16 cellular contexts compared by ENCODE assay signal in the genomic region with DNA sequence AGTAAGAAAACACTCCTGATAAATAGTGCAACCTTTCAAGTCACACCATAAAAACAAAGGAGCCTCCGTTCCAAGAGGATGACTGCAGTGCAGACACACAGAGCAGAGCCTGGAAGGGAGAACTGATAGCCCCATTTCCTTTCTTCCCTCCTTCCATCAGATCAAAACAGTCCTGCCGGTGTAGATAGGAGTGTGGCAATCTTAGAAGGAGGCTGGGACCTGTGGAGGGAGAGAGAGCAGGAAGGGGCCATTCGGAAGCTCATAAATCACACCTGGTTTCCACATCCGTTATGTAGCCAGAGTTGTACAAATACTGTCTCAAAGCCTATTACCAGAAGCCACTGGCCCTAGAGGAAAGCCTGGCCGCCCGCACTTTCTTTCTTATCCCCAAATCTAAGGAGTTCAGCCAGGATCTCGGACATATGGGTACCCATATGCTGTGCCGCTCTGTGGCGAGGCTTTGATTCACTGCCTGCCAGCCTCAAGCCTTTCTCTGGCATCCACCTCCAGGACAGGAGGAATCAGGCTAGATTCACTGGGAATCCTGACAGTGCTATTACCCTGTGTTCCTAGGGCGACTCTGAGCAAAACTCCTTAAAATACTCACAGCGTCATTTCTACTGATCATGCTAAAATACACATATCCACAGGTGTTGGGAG. TPM values are rescaled to one million over a fixed set of nuclear protein-coding genes. Genes with fewer than 3 reads are reported as not detected.
A peak's percentile ranks its signal among the peaks of the same experiment; 100 is the strongest.
DNase-seq lines count a peak whose midpoint lies in the region; ATAC-seq and TF ChIP-seq lines count a peak whose summit lies in the region.
"Had no signal": no experiment of that assay in that cellular context is flagged by ENCODE, and none has a peak within 500 bp of the region (broad histone marks: within the 10 kb centered on the region; RNA-seq: fewer than 3 reads in every experiment).

No MANE protein-coding gene starts in this region.

- no peaks in the 10 kb centered on the region for H3K9me3 Mint-ChIP-seq in stimulated activated memory B cell treated with anti-CD40 and anti-IgM and Interleukin-4, amounts not matched to agents 10 μg/mL and 1 μg/mL and 100 μg/mL, for 72 hours
- no peaks in the 10 kb centered on the region for H3K9me3 Mint-ChIP-seq in activated T-cell treated with anti-CD3 and anti-CD28 coated beads, Interleukin-2, amount 50 U/mL, for 72 hours
- H3K9me3 Mint-ChIP-seq: naive thymus-derived CD8-positive, alpha-beta T cell had no signal

- no peaks in the 10 kb centered on the region for H3K27me3 Mint-ChIP-seq in stimulated activated memory B cell treated with anti-CD40 and anti-IgM and Interleukin-4, amounts not matched to agents 10 μg/mL and 1 μg/mL and 100 μg/mL, for 72 hours
- H3K27me3 Mint-ChIP-seq in activated T-cell treated with anti-CD3 and anti-CD28 coated beads, Interleukin-2, amount 50 U/mL, for 72 hours (ENCODE audit: low read depth) = no peaks in the 10 kb centered on the region
- H3K27me3 Mint-ChIP-seq: activated naive CD8-positive, alpha-beta T cell; naive thymus-derived CD8-positive, alpha-beta T cell had no signal

- H3K4me1 ChIP-seq in body of pancreas = peaks cover 81% of the 10 kb centered on the region

- H3K27ac ChIP-seq in body of pancreas = peak overlapping the region in 3 of 4 donors; percentile 42 to 77 (median 71)
- H3K27ac ChIP-seq: esophagus muscularis mucosa had no signal

- peaks cover 55% of the 10 kb centered on the region for H3K36me3 Mint-ChIP-seq in stimulated activated memory B cell treated with anti-CD40 and anti-IgM and Interleukin-4, amounts not matched to agents 10 μg/mL and 1 μg/mL and 100 μg/mL, for 72 hours
- peaks cover 6 to 12% of the 10 kb centered on the region in 2 donors for H3K36me3 Mint-ChIP-seq in activated T-cell treated with anti-CD3 and anti-CD28 coated beads, Interleukin-2, amount 50 U/mL, for 72 hours (ENCODE audit: insufficient read depth in 2 of 2)

- no peaks in the 10 kb centered on the region for H3K9me3 ChIP-seq in body of pancreas
- H3K9me3 ChIP-seq: esophagus muscularis mucosa had no signal

- H3K4me1 Mint-ChIP-seq in stimulated activated memory B cell treated with anti-CD40 and anti-IgM and Interleukin-4, amounts not matched to agents 10 μg/mL and 1 μg/mL and 100 μg/mL, for 72 hours = peaks cover 83% of the 10 kb centered on the region
- peaks cover 19% of the 10 kb centered on the region for H3K4me1 Mint-ChIP-seq in activated T-cell treated with anti-CD3 and anti-CD28 coated beads, Interleukin-2, amount 50 U/mL, for 72 hours (ENCODE audit: low read depth)

- H3K36me3 ChIP-seq in body of pancreas (replicated peaks in 1 of 2; ENCODE audit: insufficient read depth in 1 of 2, low read depth in 2 of 2) = peaks cover 0 to 7% of the 10 kb centered on the region in 2 donors

- CTCF ChIA-PET in HEK293T (lab: Yijun Ruan, JAX) = no interaction called here

- no peak for TF ChIP-seq POLR2A in body of pancreas (IDR thresholded peaks at IDR 0.05)

- DNase-seq in DMS79 (lab: John Stamatoyannopoulos, UW) (peak; percentile 64), DMS79 treated with DMSO at 0.1 percent for 48 hours (lab: John Stamatoyannopoulos, UW) (no peak), body of pancreas (no peak), left kidney (ENCODE audit: low read depth, low spot score) (peak; percentile 93), HEK293T (ENCODE audit: extremely low spot score) (no peak)
- no peak for DNase-seq in activated T-cell treated with anti-CD3 and anti-CD28 coated beads, Interleukin-2, amount 50 U/mL, for 72 hours
- DNase-seq: 8988T; activated CD4-positive, alpha-beta T cell treated with anti-CD3 and anti-CD28 coated beads, Interleukin-2, amount 50 U/mL, for 48 hours; naive thymus-derived CD8-positive, alpha-beta T cell; NCI-H1694; NCI-H345 had no signal

- H3K27me3 ChIP-seq in body of pancreas = no peaks in the 10 kb centered on the region
- H3K27me3 ChIP-seq: esophagus muscularis mucosa had no signal

- peak overlapping the region; percentile 82 for H3K27ac Mint-ChIP-seq in stimulated activated memory B cell treated with anti-CD40 and anti-IgM and Interleukin-4, amounts not matched to agents 10 μg/mL and 1 μg/mL and 100 μg/mL, for 72 hours
- no peak overlapping the region for H3K27ac Mint-ChIP-seq in activated T-cell treated with anti-CD3 and anti-CD28 coated beads, Interleukin-2, amount 50 U/mL, for 72 hours
- H3K27ac Mint-ChIP-seq: activated naive CD8-positive, alpha-beta T cell; naive thymus-derived CD8-positive, alpha-beta T cell had no signal

- ATAC-seq in body of pancreas (no peak), GM19467 (IDR thresholded peaks at IDR 0.05; ENCODE audit: unreplicated experiment) (no peak)
- no peak for ATAC-seq in stimulated activated memory B cell treated with anti-CD40 and anti-IgM and Interleukin-4, amounts not matched to agents 10 μg/mL and 1 μg/mL and 100 μg/mL, for 72 hours
- no peak for ATAC-seq in activated T-cell treated with anti-CD3 and anti-CD28 coated beads, Interleukin-2, amount 50 U/mL, for 72 hours (replicated peaks in 1 of 2)
- ATAC-seq: naive thymus-derived CD8-positive, alpha-beta T cell had no signal

- no peak overlapping the region for H3K4me3 Mint-ChIP-seq in stimulated activated memory B cell treated with anti-CD40 and anti-IgM and Interleukin-4, amounts not matched to agents 10 μg/mL and 1 μg/mL and 100 μg/mL, for 72 hours
- no peak overlapping the region for H3K4me3 Mint-ChIP-seq in activated T-cell treated with anti-CD3 and anti-CD28 coated beads, Interleukin-2, amount 50 U/mL, for 72 hours
- H3K4me3 Mint-ChIP-seq: activated naive CD8-positive, alpha-beta T cell; naive thymus-derived CD8-positive, alpha-beta T cell had no signal

- TF ChIP-seq CTCF in body of pancreas (IDR thresholded peaks at IDR 0.05) = no peak

- H3K4me3 ChIP-seq in body of pancreas = no peak overlapping the region
- H3K4me3 ChIP-seq: esophagus muscularis mucosa, lung had no signal

- POLR2A ChIA-PET in HEK293T (lab: Yijun Ruan, JAX) = no interaction called here

- intact Hi-C loops in body of pancreas (cut with DNase I) = no loop called here

- 55 to 59% methylated on average over 11 of the region's 11 CpGs for WGBS in body of pancreas, 2 donors

TF ChIP-seq in HEK293T, 16 proteins besides CTCF, POLR2A, EP300 and RAD21:
- no peak for TF ChIP-seq NFRKB (IDR thresholded peaks at IDR 0.05)
- TF ChIP-seq BHLHE40 (IDR thresholded peaks at IDR 0.05; ENCODE audit: borderline replicate concordance) = no peak
- no peak for TF ChIP-seq FOXM1 (IDR thresholded peaks at IDR 0.05; ENCODE audit: borderline replicate concordance)
- no peak for TF ChIP-seq SP1 (IDR thresholded peaks at IDR 0.05)
- no peak for TF ChIP-seq L3MBTL2 (conservative IDR thresholded peaks at IDR 0.05)
- no peak for TF ChIP-seq ARNT (IDR thresholded peaks at IDR 0.05)

RNA-seq across cellular contexts. Expression of gene DAP, which starts 26.9 kb away (rescaled TPM):
- total RNA-seq in body of pancreas = 100 to 1,000 TPM in 1 of 2 donors, 10 to 100 TPM in 1; 93.6 to 112 TPM
- total RNA-seq in activated T-cell treated with anti-CD3 and anti-CD28 coated beads, Interleukin-2, amount 50 U/mL, for 72 hours = 10 to 100 TPM; 55.9 to 61.6 TPM

Comparison
In these comparisons a context has a peak if more than half of its experiments do, and no peak if none do; other contexts are left out.
1. DNase-seq: peak in DMS79 (single experiment) and left kidney (single experiment); none in DMS79 treated with DMSO at 0.1 percent for 48 hours (single experiment), body of pancreas (0 of 4), HEK293T (single experiment) and activated T-cell treated with anti-CD3 and anti-CD28 coated beads, Interleukin-2, amount 50 U/mL, for 72 hours (0 of 2).